8 cellular contexts compared by ENCODE assay signal in the genomic region with DNA sequence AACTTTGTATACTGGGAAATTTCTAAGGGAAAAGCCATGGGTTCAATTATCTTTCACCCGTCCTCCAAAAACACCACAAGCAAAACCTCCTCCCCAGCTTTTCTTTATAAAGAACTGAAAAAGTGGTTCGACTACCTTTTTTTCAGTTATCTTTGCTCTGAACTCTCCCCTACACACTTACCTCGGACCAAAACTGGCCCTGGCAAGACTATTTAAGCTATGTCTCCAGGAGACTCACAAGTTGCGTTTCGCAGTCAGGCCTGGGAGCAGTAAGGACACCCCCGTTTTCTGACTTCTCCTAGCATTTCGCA. TPM values are rescaled to one million over a fixed set of nuclear protein-coding genes. Genes with fewer than 3 reads are reported as not detected.
DNase-seq lines count a peak whose midpoint lies in the region; ATAC-seq, FAIRE-seq and TF ChIP-seq lines count a peak whose summit lies in the region.

No MANE protein-coding gene starts in this region.

- TF ChIP-seq RAD21 in A549 (conservative IDR thresholded peaks at IDR 0.05 in 1 of 2, IDR thresholded peaks at IDR 0.05 in 1 of 2), result no peak

- H3K36me3 Mint-ChIP-seq in H9 (ENCODE audit: insufficient read depth in 1 of 3, low read depth in 3 of 3), result peaks cover 0 to 3% (median 0%) of the 10 kb centered on the region in 3 experiments; a peak in 1 of 7 replicates
- H3K36me3 Mint-ChIP-seq in activated T-helper 2 cell treated with anti-CD3 and anti-CD28 coated beads, Interferon-gamma antibody, Interleukin-2, Interleukin-4, amounts not matched to agents 10 μg/mL and 5 μg/mL and 100 μg/mL, durations not matched to agents 14 hours and 24 hours and 36 hours (ENCODE audit: low read depth), result peaks cover 18% of the 10 kb centered on the region

- H2BK15ac ChIP-seq in H9 (ENCODE audit: low read depth, low read length), result no peak overlapping the region

- H3K56ac ChIP-seq in H9 (ENCODE audit: insufficient read length, low read depth, low read length), result no peak overlapping the region

- intact Hi-C loops in activated T-helper 2 cell treated with anti-CD3 and anti-CD28 coated beads, Interferon-gamma antibody, Interleukin-2, Interleukin-4, amounts not matched to agents 10 μg/mL and 5 μg/mL and 100 μg/mL, durations not matched to agents 14 hours and 24 hours and 36 hours (cut with micrococcal nuclease), result loop anchor here (1.0 to 10.0 kb wide), 9 partner anchors 16 to 990 kb away; a partner anchor contains a TSS
- intact Hi-C loops in left colon (cut with DNase I, micrococcal nuclease), result no loop called here

- H3K4me3 ChIP-seq in A549 (peak overlapping the region; percentile 99), tibial nerve (peak overlapping the region; percentile 76 to 96 (median 88))

- in situ Hi-C loops in ACHN (cut with HindIII; ENCODE audit: low pct_ligation_motif_present, low pct_unique_long_range_greater_than_20kb, low sequenced_read_pairs), result no loop called here

- H3K4me1 Mint-ChIP-seq in H9, result peaks cover 18 to 22% of the 10 kb centered on the region in 2 experiments
- H3K4me1 Mint-ChIP-seq in activated T-helper 2 cell treated with anti-CD3 and anti-CD28 coated beads, Interferon-gamma antibody, Interleukin-2, Interleukin-4, amounts not matched to agents 10 μg/mL and 5 μg/mL and 100 μg/mL, durations not matched to agents 14 hours and 24 hours and 36 hours (ENCODE audit: low read depth), result peaks cover 45% of the 10 kb centered on the region

- H3K27ac Mint-ChIP-seq in H9, result peak overlapping the region; percentile 88 to 100 (median 98); a peak in 6 of 7 replicates
- H3K27ac Mint-ChIP-seq in activated T-helper 2 cell treated with anti-CD3 and anti-CD28 coated beads, Interferon-gamma antibody, Interleukin-2, Interleukin-4, amounts not matched to agents 10 μg/mL and 5 μg/mL and 100 μg/mL, durations not matched to agents 14 hours and 24 hours and 36 hours, result peak overlapping the region; percentile 99

- H3K27me3 ChIP-seq in H9 (ENCODE audit: insufficient read depth, low read length) (no peaks in the 10 kb centered on the region), tibial nerve (no peaks in the 10 kb centered on the region)

- no peaks in the 10 kb centered on the region for H3K9me3 ChIP-seq in A549
- no peaks in the 10 kb centered on the region for H3K9me3 ChIP-seq in H9 (ENCODE audit: control insufficient read depth, low read depth, low read length)
- H3K9me3 ChIP-seq in tibial nerve, result no peaks in the 10 kb centered on the region

- H3K36me3 ChIP-seq in tibial nerve, result no peaks in the 10 kb centered on the region

- H2AK5ac ChIP-seq in H9 (ENCODE audit: insufficient read length, low read length), result no peak overlapping the region

- no peak overlapping the region for H2BK12ac ChIP-seq in H9 (ENCODE audit: insufficient read length, low read depth, low read length)

- peak overlapping the region; percentile 49; the same call in 1 of the 2 replicates for H3K14ac ChIP-seq in H9 (ENCODE audit: insufficient read depth, low read length)

- no peak overlapping the region for H3K23ac ChIP-seq in H9 (ENCODE audit: insufficient read length, low read depth, low read length)

- TF ChIP-seq POLR2A in A549 (IDR thresholded peaks at IDR 0.05; ENCODE audit: low read length) (no peak), tibial nerve (IDR thresholded peaks at IDR 0.05) (no peak)

- FAIRE-seq in A549 (lab: Jason Lieb, UNC), result no peak

- no peak overlapping the region for H3T11ph ChIP-seq in H9 (ENCODE audit: low read length)

- H3K18ac ChIP-seq in H9 (ENCODE audit: insufficient read length, low read depth, low read length), result peak overlapping the region; percentile 61

- TF ChIP-seq EP300 in A549 (IDR thresholded peaks at IDR 0.05) (no peak), tibial nerve (IDR thresholded peaks at IDR 0.05) (no peak)

- H3K4me2 ChIP-seq in A549 (peak overlapping the region; percentile 74), H9 (ENCODE audit: insufficient read depth, insufficient read length, low read length) (peak overlapping the region; percentile 85)

- peaks cover 2% of the 10 kb centered on the region for H3K23me2 ChIP-seq in H9 (ENCODE audit: insufficient read length, low read depth, low read length, poor library complexity, severe bottlenecking)

- CTCF ChIA-PET in A549 (lab: Yijun Ruan, JAX), result interaction anchor here (1.5 kb wide), 1 partner anchor 9 kb away, joined by 7 read pairs; no protein-coding TSS in a partner anchor

- no peak overlapping the region for H2BK20ac ChIP-seq in H9 (ENCODE audit: low read depth, low read length, poor library complexity, severe bottlenecking)

- no peaks in the 10 kb centered on the region for H3K27me3 Mint-ChIP-seq in H9 (ENCODE audit: low read depth)
- no peaks in the 10 kb centered on the region for H3K27me3 Mint-ChIP-seq in activated T-helper 2 cell treated with anti-CD3 and anti-CD28 coated beads, Interferon-gamma antibody, Interleukin-2, Interleukin-4, amounts not matched to agents 10 μg/mL and 5 μg/mL and 100 μg/mL, durations not matched to agents 14 hours and 24 hours and 36 hours (ENCODE audit: low read depth)

- H3K27ac ChIP-seq in A549 (peak overlapping the region; percentile 97 to 98), H9 (ENCODE audit: insufficient read length, low read depth, low read length) (no peak overlapping the region), tibial nerve (peak overlapping the region; percentile 83 to 96 (median 92))

- H2BK5ac ChIP-seq in H9 (ENCODE audit: insufficient read length, low read length), result no peak overlapping the region

- no peak overlapping the region for H4K8ac ChIP-seq in H9 (replicated peaks; ENCODE audit: insufficient read length, low read depth, low read length)

- no peak overlapping the region for H3K4ac ChIP-seq in H9 (ENCODE audit: low read depth, low read length)

- H4K20me1 ChIP-seq in H9 (ENCODE audit: control insufficient read depth, insufficient read depth, insufficient read length), result no peaks in the 10 kb centered on the region

- H2AFZ ChIP-seq in H9 (ENCODE audit: low read length), result no peak overlapping the region

- no peak for DNase-seq in A549 (ENCODE audit: low read depth in 1 of 2, low spot score in 1 of 2)
- no peak for DNase-seq in H9
- DNase-seq in activated T-helper 2 cell treated with anti-CD3 and anti-CD28 coated beads, Interferon-gamma antibody, Interleukin-2, Interleukin-4, amounts not matched to agents 10 μg/mL and 5 μg/mL and 100 μg/mL, durations not matched to agents 14 hours and 24 hours and 36 hours (ENCODE audit: low spot score), result no peak
- no peak for DNase-seq in left colon
- no peak for DNase-seq in tibial nerve (ENCODE audit: low spot score in 2 of 2)
- no peak for DNase-seq in glomerular visceral epithelial cell (ENCODE audit: extremely low spot score)
- DNase-seq in NCI-H1694 treated with DMSO at 0.1 percent for 48 hours (lab: John Stamatoyannopoulos, UW), result no peak
- DNase-seq in ACHN, result no peak

- H2BK120ac ChIP-seq in H9 (ENCODE audit: low read depth, low read length, poor library complexity, severe bottlenecking), result no peak overlapping the region

- peak overlapping the region; percentile 99 to 100 for H3K4me3 Mint-ChIP-seq in H9
- peak overlapping the region; percentile 100 for H3K4me3 Mint-ChIP-seq in activated T-helper 2 cell treated with anti-CD3 and anti-CD28 coated beads, Interferon-gamma antibody, Interleukin-2, Interleukin-4, amounts not matched to agents 10 μg/mL and 5 μg/mL and 100 μg/mL, durations not matched to agents 14 hours and 24 hours and 36 hours (ENCODE audit: low read depth)

- no peaks in the 10 kb centered on the region for H3K9me3 Mint-ChIP-seq in H9
- H3K9me3 Mint-ChIP-seq in activated T-helper 2 cell treated with anti-CD3 and anti-CD28 coated beads, Interferon-gamma antibody, Interleukin-2, Interleukin-4, amounts not matched to agents 10 μg/mL and 5 μg/mL and 100 μg/mL, durations not matched to agents 14 hours and 24 hours and 36 hours, result no peaks in the 10 kb centered on the region

- no peak overlapping the region for H4K91ac ChIP-seq in H9 (ENCODE audit: insufficient read length, low read depth, low read length)

- WGBS in A549 (ENCODE audit: missing lambda C conversion rate), result 3% methylated on average over 5 of the region's 7 CpGs
- WGBS in H9 (ENCODE audit: extremely low coverage, insufficient read length, low lambda C conversion rate), result no CpG with 5 or more reads among the region's 7 CpGs
- WGBS in tibial nerve, 2 donors, result 0 to 1% methylated on average over 7 of the region's 7 CpGs

- peaks cover 18% of the 10 kb centered on the region; the same call in 1 of the 3 replicates for H3K4me1 ChIP-seq in A549
- H3K4me1 ChIP-seq in H9 (ENCODE audit: insufficient read depth, low read length), result no peaks in the 10 kb centered on the region
- H3K4me1 ChIP-seq in tibial nerve, result peaks cover 3 to 74% (median 17%) of the 10 kb centered on the region in 4 donors

- H3K9ac ChIP-seq in H9 (ENCODE audit: extremely low read depth, insufficient read length, low read length), result peak overlapping the region; percentile 66

- TF ChIP-seq CTCF in A549 (IDR thresholded peaks at IDR 0.05) (no peak), H9 (conservative IDR thresholded peaks at IDR 0.05) (no peak), tibial nerve (IDR thresholded peaks at IDR 0.05) (no peak)

- H4K5ac ChIP-seq in H9 (ENCODE audit: insufficient read length, low read depth, low read length), result peak overlapping the region; percentile 0

- POLR2A ChIA-PET in A549 (lab: Yijun Ruan, JAX), result interaction anchor here (2.1 kb wide), 1 partner anchor 15 kb away, joined by 15 read pairs; a partner anchor contains a TSS

- H3K79me1 ChIP-seq in H9 (ENCODE audit: insufficient read depth, low read depth, low read length, poor library complexity, severe bottlenecking), result no peaks in the 10 kb centered on the region

- peaks cover 29% of the 10 kb centered on the region for H3K79me2 ChIP-seq in H9 (ENCODE audit: insufficient read depth, low read length)

- peak in 1 of 2 experiments; percentile 34; a peak in 3 of 6 replicates for ATAC-seq in A549
- peak; percentile 17 for ATAC-seq in left colon

RNA-seq across cellular contexts. Expression of a gene that starts 0.6 kb away (rescaled TPM):
- polyA plus RNA-seq in A549 (2011; rRNA removed) (49.9 and 66.6 TPM in 2 replicates), A549 (2017; fragmentation: RNase III; extraction: RNeasy Plus Mini Kit Qiagen cat#74134 plus additional on column Dnase treatment) (64.6 to 78.2 TPM (median 64.8 TPM) in 3 replicates)
- 12.6 and 13.8 TPM in 2 replicates for polyA plus RNA-seq in A549 (2012; cell fraction: cytosol; rRNA removed)
- polyA plus RNA-seq in A549 (2012; cell fraction: nucleus; rRNA removed), result 4.4 and 5.2 TPM in 2 replicates
- polyA minus RNA-seq in A549 (2011; rRNA and poly(A)+ RNA removed), result 15.0 and 16.3 TPM in 2 replicates
- total RNA-seq in H9 (2021) (88.3 and 89.5 TPM in 2 replicates), left colon (10 to 100 TPM; 44.3 to 48.1 TPM), tibial nerve (10 to 100 TPM; 57.1 to 88.5 (median 67.7) TPM)
- 85.1 and 94.7 TPM in 2 replicates for total RNA-seq in activated T-helper 2 cell treated with anti-CD3 and anti-CD28 coated beads, Interferon-gamma antibody, Interleukin-2, Interleukin-4, amounts not matched to agents 10 μg/mL and 5 μg/mL and 100 μg/mL, durations not matched to agents 14 hours and 24 hours and 36 hours

RNA-seq across cellular contexts. Expression of a gene that starts 15.3 kb away (rescaled TPM):
- polyA plus RNA-seq in A549 (2011; rRNA removed), result 40.5 and 44.7 TPM in 2 replicates
- 18.6 and 19.2 TPM in 2 replicates for polyA plus RNA-seq in A549 (2012; cell fraction: cytosol; rRNA removed)
- 14.2 and 16.0 TPM in 2 replicates for polyA plus RNA-seq in A549 (2012; cell fraction: nucleus; rRNA removed)
- polyA plus RNA-seq in A549 (2017; fragmentation: RNase III; extraction: RNeasy Plus Mini Kit Qiagen cat#74134 plus additional on column Dnase treatment), result 22.8 to 26.8 TPM (median 23.7 TPM) in 3 replicates
- polyA minus RNA-seq in A549 (2011; rRNA and poly(A)+ RNA removed), result 32.1 and 44.6 TPM in 2 replicates
- total RNA-seq in H9 (2021), result 12.4 and 13.7 TPM in 2 replicates
- 29.8 and 33.3 TPM in 2 replicates for total RNA-seq in activated T-helper 2 cell treated with anti-CD3 and anti-CD28 coated beads, Interferon-gamma antibody, Interleukin-2, Interleukin-4, amounts not matched to agents 10 μg/mL and 5 μg/mL and 100 μg/mL, durations not matched to agents 14 hours and 24 hours and 36 hours
- total RNA-seq in left colon, result 10 to 100 TPM; 34.9 to 38.5 TPM
- 10 to 100 TPM; 34.5 to 56.6 (median 47.4) TPM for total RNA-seq in tibial nerve
